Comparison of ENCODE assay signal across 25 cellular contexts in the genomic region with DNA sequence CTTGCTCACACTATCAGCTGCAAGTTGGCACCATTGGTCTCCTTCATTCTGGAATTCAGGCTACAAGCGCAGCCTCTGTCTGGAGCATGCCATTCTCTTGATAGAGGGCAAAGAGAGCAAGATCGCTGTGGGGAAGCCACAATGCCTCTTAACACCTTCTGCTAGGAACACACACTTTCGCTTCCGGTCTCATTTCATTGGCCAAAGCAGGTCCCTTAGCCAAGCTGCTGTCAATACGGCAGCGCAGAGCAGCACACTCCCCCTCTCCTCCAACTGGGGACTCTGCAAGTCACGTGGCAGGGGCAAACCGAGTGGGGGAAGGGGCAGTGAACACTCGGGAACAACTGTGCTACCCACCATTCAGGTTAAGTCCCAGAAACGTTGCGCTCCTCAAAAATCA.
DNase-seq lines count a peak whose midpoint lies in the region; ATAC-seq and TF ChIP-seq lines count a peak whose summit lies in the region.
"Had no signal": no experiment of that assay in that cellular context is flagged by ENCODE, and none has a peak within 500 bp of the region (broad histone marks: within the 10 kb centered on the region; RNA-seq: fewer than 3 reads in every experiment).

No MANE protein-coding gene starts in this region.

- H3F3A ChIP-seq in neural progenitor cell (ENCODE audit: low read depth), result no peaks in the 10 kb centered on the region

- POLR2A ChIA-PET in OCI-LY7 (lab: Charles Lee), result no interaction called here

- no peak overlapping the region for H3K9ac ChIP-seq in neural progenitor cell

- H3K9me3 ChIP-seq in neural progenitor cell (ENCODE audit: low read depth), result no peaks in the 10 kb centered on the region
- H3K9me3 ChIP-seq in OCI-LY7 (ENCODE audit: low read length), result no peaks in the 10 kb centered on the region
- H3K9me3 ChIP-seq: thyroid gland had no signal

- H3K4me1 Mint-ChIP-seq in neural progenitor cell, result peaks cover 19% of the 10 kb centered on the region
- H3K4me1 Mint-ChIP-seq: activated CD4-positive, alpha-beta T cell treated with anti-CD3 and anti-CD28 coated beads, Interleukin-2, amount 10 ng/mL, durations not matched to agents 24 days and 14 days; activated naive CD8-positive, alpha-beta T cell treated with anti-CD3 and anti-CD28 coated beads for 36 hours; central memory CD8-positive, alpha-beta T cell; stimulated activated naive CD8-positive, alpha-beta T cell treated with anti-CD3 and anti-CD28 coated beads, Interleukin-15, amount 100 ng/mL, for 72 hours had no signal

- H3K4me3 Mint-ChIP-seq in neural progenitor cell, result no peak overlapping the region
- H3K4me3 Mint-ChIP-seq: activated CD4-positive, alpha-beta T cell treated with anti-CD3 and anti-CD28 coated beads, Interleukin-2, amount 10 ng/mL, durations not matched to agents 24 days and 14 days; activated naive CD8-positive, alpha-beta T cell treated with anti-CD3 and anti-CD28 coated beads for 36 hours; central memory CD8-positive, alpha-beta T cell; stimulated activated naive CD8-positive, alpha-beta T cell treated with anti-CD3 and anti-CD28 coated beads, Interleukin-15, amount 100 ng/mL, for 72 hours had no signal

- no peaks in the 10 kb centered on the region for H4K20me1 ChIP-seq in neural progenitor cell (ENCODE audit: low read depth)
- no peaks in the 10 kb centered on the region for H4K20me1 ChIP-seq in OCI-LY7 (ENCODE audit: insufficient read depth, low read length)

- DNase-seq in Ammon's horn (ENCODE audit: low spot score), result peak; percentile 40
- peak; percentile 60 for DNase-seq in NCI-H69 (lab: John Stamatoyannopoulos, UW)
- peak; percentile 12 for DNase-seq in globus pallidus (ENCODE audit: low spot score)
- peak; percentile 13 for DNase-seq in neural progenitor cell (ENCODE audit: low spot score)
- DNase-seq in OCI-LY7 (ENCODE audit: low spot score), result no peak
- no peak for DNase-seq in UCSD-AML1 (lab: John Stamatoyannopoulos, UW; ENCODE audit: unreplicated experiment)
- DNase-seq: activated CD4-positive, alpha-beta T cell treated with anti-CD3 and anti-CD28 coated beads, Interleukin-2, amount 10 ng/mL, durations not matched to agents 24 days and 14 days; activated effector memory CD4-positive, alpha-beta T cell treated with anti-CD3 and anti-CD28 coated beads, Interleukin-2, amount 50 U/mL, for 16 hours; activated naive CD8-positive, alpha-beta T cell treated with anti-CD3 and anti-CD28 coated beads for 36 hours; activated T-cell treated with anti-CD3 and anti-CD28 coated beads, Interleukin-2, amount 50 U/mL, for 1 hour; DMS79 treated with DMSO at 0.1 percent for 48 hours; Kasumi-1; MV-4-11; NCI-H146; NCI-H2107; NCI-H446 treated with DMSO at 0.1 percent for 48 hours; PC-3; stimulated activated naive CD8-positive, alpha-beta T cell treated with anti-CD3 and anti-CD28 coated beads, Interleukin-15, amount 100 ng/mL, for 72 hours; thyroid gland; WERI-Rb-1 had no signal

- H2AFZ ChIP-seq in neural progenitor cell (replicated peaks), result peak overlapping the region; percentile 61
- H2AFZ ChIP-seq in OCI-LY7 (ENCODE audit: low read length), result no peak overlapping the region

- peaks cover 4% of the 10 kb centered on the region for H3K4me1 ChIP-seq in neural progenitor cell
- no peaks in the 10 kb centered on the region for H3K4me1 ChIP-seq in OCI-LY7 (ENCODE audit: insufficient read depth, low read length, poor library complexity, severe bottlenecking)
- H3K4me1 ChIP-seq: thyroid gland had no signal

- no peak for TF ChIP-seq CTCF in neural progenitor cell (IDR thresholded peaks at IDR 0.05)
- TF ChIP-seq CTCF in OCI-LY7 (conservative IDR thresholded peaks at IDR 0.05; ENCODE audit: low read length), result no peak

- no peaks in the 10 kb centered on the region for H3K9me2 ChIP-seq in OCI-LY7 (ENCODE audit: insufficient read depth, low read length)

- no peaks in the 10 kb centered on the region for H3K9me3 Mint-ChIP-seq in neural progenitor cell
- H3K9me3 Mint-ChIP-seq: activated CD4-positive, alpha-beta T cell treated with anti-CD3 and anti-CD28 coated beads, Interleukin-2, amount 10 ng/mL, durations not matched to agents 24 days and 14 days; activated naive CD8-positive, alpha-beta T cell treated with anti-CD3 and anti-CD28 coated beads for 36 hours; stimulated activated naive CD8-positive, alpha-beta T cell treated with anti-CD3 and anti-CD28 coated beads, Interleukin-15, amount 100 ng/mL, for 72 hours had no signal

- no TSS peak for BruUV-seq in OCI-LY7 (replicated peaks; lab: Mats Ljungman, UMichigan)

- CTCF ChIA-PET in OCI-LY7 (lab: Charles Lee; ENCODE audit: unreplicated experiment), result no interaction called here

- H3K27ac ChIP-seq in neural progenitor cell, result no peak overlapping the region
- H3K27ac ChIP-seq in OCI-LY7 (ENCODE audit: low read depth, low read length, poor library complexity, severe bottlenecking), result no peak overlapping the region
- H3K27ac ChIP-seq: skin epidermis, thyroid gland, WERI-Rb-1 had no signal

- no peaks in the 10 kb centered on the region for H3K27me3 Mint-ChIP-seq in neural progenitor cell (ENCODE audit: insufficient read depth, low read depth)

- no peak overlapping the region for H3K27ac Mint-ChIP-seq in neural progenitor cell
- H3K27ac Mint-ChIP-seq: activated CD4-positive, alpha-beta T cell treated with anti-CD3 and anti-CD28 coated beads, Interleukin-2, amount 10 ng/mL, durations not matched to agents 24 days and 14 days; activated naive CD8-positive, alpha-beta T cell treated with anti-CD3 and anti-CD28 coated beads for 36 hours; stimulated activated naive CD8-positive, alpha-beta T cell treated with anti-CD3 and anti-CD28 coated beads, Interleukin-15, amount 100 ng/mL, for 72 hours had no signal

- H3K4me2 ChIP-seq in neural progenitor cell (no peak overlapping the region), OCI-LY7 (ENCODE audit: low read length) (no peak overlapping the region)

- no peaks in the 10 kb centered on the region for H3K36me3 Mint-ChIP-seq in neural progenitor cell
- H3K36me3 Mint-ChIP-seq: activated naive CD8-positive, alpha-beta T cell treated with anti-CD3 and anti-CD28 coated beads for 36 hours had no signal

- ATAC-seq in HG03354 (IDR thresholded peaks at IDR 0.05; ENCODE audit: poor library complexity, severe bottlenecking, unreplicated experiment), result no peak
- no peak for ATAC-seq in GM18861 (IDR thresholded peaks at IDR 0.05; ENCODE audit: unreplicated experiment)
- ATAC-seq: PC-3; Right ventricle myocardium inferior; stimulated activated naive CD8-positive, alpha-beta T cell treated with anti-CD3 and anti-CD28 coated beads, Interleukin-15, amount 100 ng/mL, for 72 hours had no signal

- H3K36me3 ChIP-seq in neural progenitor cell (no peaks in the 10 kb centered on the region), OCI-LY7 (ENCODE audit: insufficient read depth, low read length) (no peaks in the 10 kb centered on the region)
- H3K36me3 ChIP-seq: thyroid gland, WERI-Rb-1 had no signal

- H3K79me2 ChIP-seq in neural progenitor cell (ENCODE audit: low read depth) (no peaks in the 10 kb centered on the region), OCI-LY7 (ENCODE audit: insufficient read depth, low read depth, low read length) (no peaks in the 10 kb centered on the region)

- H3K4me3 ChIP-seq in neural progenitor cell (no peak overlapping the region), OCI-LY7 (ENCODE audit: low read depth, low read length, poor library complexity, severe bottlenecking) (no peak overlapping the region)
- H3K4me3 ChIP-seq: skin epidermis, thyroid gland had no signal

- no peaks in the 10 kb centered on the region for H3K27me3 ChIP-seq in neural progenitor cell
- H3K27me3 ChIP-seq: thyroid gland had no signal

- intact Hi-C loops in OCI-LY7 (cut with micrococcal nuclease; ENCODE audit: unreplicated experiment), result no loop called here

Comparison
In these comparisons a context has a peak if more than half of its experiments do, and no peak if none do; other contexts are left out.
1. DNase-seq: peak in Ammon's horn (single experiment), NCI-H69 (single experiment), globus pallidus (single experiment) and neural progenitor cell (single experiment); none in OCI-LY7 (single experiment) and UCSD-AML1 (single experiment).